29 cellular contexts compared by ENCODE assay signal in the genomic region with DNA sequence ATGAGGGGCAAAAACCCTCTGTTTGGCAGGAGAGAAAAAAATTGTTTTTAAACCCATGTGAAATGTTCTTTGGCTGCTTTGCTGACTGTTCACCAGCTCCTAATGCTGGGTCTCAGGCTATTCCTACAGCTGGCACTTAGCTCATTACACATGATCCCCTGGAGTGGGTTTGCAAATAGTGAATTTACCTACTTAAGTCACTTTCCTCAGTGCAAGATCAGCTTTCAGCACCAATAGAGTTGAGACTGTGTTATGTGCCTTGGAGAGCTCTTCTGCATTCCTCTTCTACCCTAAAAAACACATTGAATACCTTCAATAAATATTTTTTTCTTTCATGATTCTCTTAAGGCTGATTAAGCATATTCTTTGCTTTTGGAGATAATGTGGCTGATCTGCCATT. TPM values are rescaled to one million over a fixed set of nuclear protein-coding genes. Genes with fewer than 3 reads are reported as not detected.
DNase-seq lines count a peak whose midpoint lies in the region; ATAC-seq and TF ChIP-seq lines count a peak whose summit lies in the region.
"Had no signal": no experiment of that assay in that cellular context is flagged by ENCODE, and none has a peak within 500 bp of the region (broad histone marks: within the 10 kb centered on the region; RNA-seq: fewer than 3 reads in every experiment).

No MANE protein-coding gene starts in this region.

- TF ChIP-seq CTCF in DND-41 (IDR thresholded peaks at IDR 0.05; ENCODE audit: borderline replicate concordance, extremely low read depth, low read length, poor library complexity, severe bottlenecking), result no peak
- TF ChIP-seq CTCF in type B pancreatic cell (conservative IDR thresholded peaks at IDR 0.05), result no peak

- no peaks in the 10 kb centered on the region for H3K27me3 Mint-ChIP-seq in type B pancreatic cell
- H3K27me3 Mint-ChIP-seq: stimulated activated memory B cell treated with anti-CD40 and anti-IgM and Interleukin-4, amounts not matched to agents 10 μg/mL and 1 μg/mL and 100 μg/mL, for 72 hours had no signal

- peak overlapping the region; percentile 68 for H3K4me2 ChIP-seq in DND-41 (ENCODE audit: insufficient read depth, low read length)
- H3K4me2 ChIP-seq: PC-9 had no signal

- H2AFZ ChIP-seq in DND-41 (ENCODE audit: low read depth, low read length), result peak overlapping the region; percentile 67; the same call in 1 of the 2 replicates
- H2AFZ ChIP-seq: PC-9 had no signal

- peak overlapping the region; percentile 76 for H3K27ac ChIP-seq in DND-41 (ENCODE audit: low read length)
- H3K27ac ChIP-seq: body of pancreas, gastroesophageal sphincter, PC-9, psoas muscle, sigmoid colon, VCaP had no signal

- H3K4me1 ChIP-seq in DND-41 (ENCODE audit: insufficient read depth, low read length), result peaks cover 25% of the 10 kb centered on the region
- H3K4me1 ChIP-seq: body of pancreas, gastroesophageal sphincter, psoas muscle had no signal

- H3K9me3 ChIP-seq in DND-41 (ENCODE audit: insufficient read depth, low read length, severe bottlenecking), result no peaks in the 10 kb centered on the region
- H3K9me3 ChIP-seq: body of pancreas, gastroesophageal sphincter, psoas muscle, sigmoid colon had no signal

- no peak overlapping the region for H3K4me3 Mint-ChIP-seq in type B pancreatic cell
- H3K4me3 Mint-ChIP-seq: activated CD4-positive, alpha-beta T cell treated with anti-CD3 and anti-CD28 coated beads, Interleukin-2, amount 10 ng/mL, durations not matched to agents 7 days and 5 days; activated CD8-positive, alpha-beta memory T cell treated with anti-CD3 and anti-CD28 coated beads, Interleukin-2, amount 10 ng/mL, durations not matched to agents 7 days and 5 days; activated naive CD8-positive, alpha-beta T cell treated with anti-CD3 and anti-CD28 coated beads, Interleukin-2, amount 50 U/mL, for 24 hours; CD4-positive, alpha-beta memory T cell; stimulated activated memory B cell treated with anti-CD40 and anti-IgM and Interleukin-4, amounts not matched to agents 10 μg/mL and 1 μg/mL and 100 μg/mL, for 72 hours had no signal

- H3K36me3 ChIP-seq in DND-41 (ENCODE audit: insufficient read depth, low read length), result no peaks in the 10 kb centered on the region
- H3K36me3 ChIP-seq: gastroesophageal sphincter, sigmoid colon had no signal

- no peaks in the 10 kb centered on the region for H3K27me3 ChIP-seq in DND-41 (ENCODE audit: insufficient read depth, low read length, poor library complexity)
- H3K27me3 ChIP-seq: body of pancreas had no signal

- H3K36me3 Mint-ChIP-seq in type B pancreatic cell, result no peaks in the 10 kb centered on the region
- H3K36me3 Mint-ChIP-seq: CD4-positive, alpha-beta memory T cell; stimulated activated memory B cell treated with anti-CD40 and anti-IgM and Interleukin-4, amounts not matched to agents 10 μg/mL and 1 μg/mL and 100 μg/mL, for 72 hours had no signal

- H4K20me1 ChIP-seq in DND-41 (ENCODE audit: insufficient read depth, low read length), result no peaks in the 10 kb centered on the region

- H3K4me3 ChIP-seq in DND-41 (ENCODE audit: low read depth in 1 of 2, low read length in 2 of 2), result no peak overlapping the region
- H3K4me3 ChIP-seq: body of pancreas, gastroesophageal sphincter, PC-9, psoas muscle had no signal

- peaks cover 15% of the 10 kb centered on the region for H3K4me1 Mint-ChIP-seq in type B pancreatic cell (ENCODE audit: unreplicated experiment)
- H3K4me1 Mint-ChIP-seq: stimulated activated memory B cell treated with anti-CD40 and anti-IgM and Interleukin-4, amounts not matched to agents 10 μg/mL and 1 μg/mL and 100 μg/mL, for 72 hours had no signal

- H3K9ac ChIP-seq in DND-41 (ENCODE audit: low read depth, low read length), result peak overlapping the region; percentile 48

- ATAC-seq in DND-41 (ENCODE audit: insufficient read depth, low read depth), result no peak
- ATAC-seq: activated CD8-positive, alpha-beta memory T cell treated with anti-CD3 and anti-CD28 coated beads, Interleukin-2, amount 10 ng/mL, durations not matched to agents 7 days and 5 days; activated naive CD8-positive, alpha-beta T cell treated with anti-CD3 and anti-CD28 coated beads, Interleukin-2, amount 50 U/mL, for 24 hours; body of pancreas; gastroesophageal sphincter; HCT116; left ventricle myocardium superior; psoas muscle; stimulated activated memory B cell treated with anti-CD40 and anti-IgM and Interleukin-4, amounts not matched to agents 10 μg/mL and 1 μg/mL and 100 μg/mL, for 72 hours had no signal

- H3K79me2 ChIP-seq in DND-41 (ENCODE audit: insufficient read depth, low read length), result no peaks in the 10 kb centered on the region

- no peak overlapping the region for H3K27ac Mint-ChIP-seq in type B pancreatic cell
- H3K27ac Mint-ChIP-seq: activated CD4-positive, alpha-beta T cell treated with anti-CD3 and anti-CD28 coated beads, Interleukin-2, amount 10 ng/mL, durations not matched to agents 7 days and 5 days; activated CD8-positive, alpha-beta memory T cell treated with anti-CD3 and anti-CD28 coated beads, Interleukin-2, amount 10 ng/mL, durations not matched to agents 7 days and 5 days; activated naive CD8-positive, alpha-beta T cell treated with anti-CD3 and anti-CD28 coated beads, Interleukin-2, amount 50 U/mL, for 24 hours; CD4-positive, alpha-beta memory T cell; stimulated activated memory B cell treated with anti-CD40 and anti-IgM and Interleukin-4, amounts not matched to agents 10 μg/mL and 1 μg/mL and 100 μg/mL, for 72 hours had no signal

- DNase-seq in CD1c-positive myeloid dendritic cell (ENCODE audit: extremely low spot score) (peak; percentile 11), DND-41 (no peak), NCI-H69 (lab: John Stamatoyannopoulos, UW) (peak; percentile 38), left kidney (ENCODE audit: low read depth, low spot score) (peak; percentile 41), DMS153 treated with DMSO at 0.1 percent for 48 hours (lab: John Stamatoyannopoulos, UW; ENCODE audit: unreplicated experiment) (no peak), type B pancreatic cell (ENCODE audit: extremely low spot score, unreplicated experiment) (no peak)
- no peak for DNase-seq in activated CD4-positive, alpha-beta T cell treated with anti-CD3 and anti-CD28 coated beads for 1 hour
- DNase-seq: activated CD4-positive, alpha-beta T cell treated with anti-CD3 and anti-CD28 coated beads, Interleukin-2, amount 10 ng/mL, durations not matched to agents 7 days and 5 days; activated CD8-positive, alpha-beta memory T cell treated with anti-CD3 and anti-CD28 coated beads, Interleukin-2, amount 10 ng/mL, durations not matched to agents 7 days and 5 days; activated naive CD8-positive, alpha-beta T cell treated with anti-CD3 and anti-CD28 coated beads, Interleukin-2, amount 50 U/mL, for 24 hours; activated T-cell treated with anti-CD3 and anti-CD28 coated beads, Interleukin-2, amount 50 U/mL, for 48 hours; body of pancreas; CD4-positive, alpha-beta memory T cell; DMS153; KG1; left ventricle myocardium superior; MM.1S; NK-92 treated with Interleukin-12 subunit alpha and Interleukin-12 subunit beta, amount 100 ng/mL, for 24 hours; nucleus accumbens; PC-9; psoas muscle; Right ventricle myocardium superior; sigmoid colon; stimulated activated CD4-positive, alpha-beta T cell treated with anti-CD3 and anti-CD28 coated beads, Interleukin-4, amount 100 ng/mL, for 4 hours; substantia nigra had no signal

- H3K9me3 Mint-ChIP-seq in type B pancreatic cell, result no peaks in the 10 kb centered on the region
- H3K9me3 Mint-ChIP-seq: activated CD4-positive, alpha-beta T cell treated with anti-CD3 and anti-CD28 coated beads, Interleukin-2, amount 10 ng/mL, durations not matched to agents 7 days and 5 days; activated naive CD8-positive, alpha-beta T cell treated with anti-CD3 and anti-CD28 coated beads, Interleukin-2, amount 50 U/mL, for 24 hours; CD4-positive, alpha-beta memory T cell; stimulated activated memory B cell treated with anti-CD40 and anti-IgM and Interleukin-4, amounts not matched to agents 10 μg/mL and 1 μg/mL and 100 μg/mL, for 72 hours had no signal

RNA-seq across cellular contexts. Expression of gene PRDM1, which starts 58.4 kb away (rescaled TPM):
- 15.5 and 35.5 TPM in 2 replicates for total RNA-seq in type B pancreatic cell (ENCODE audit: low replicate concordance)

Comparison
In these comparisons a context has a peak if more than half of its experiments do, and no peak if none do; other contexts are left out.
1. DNase-seq: peak in CD1c-positive myeloid dendritic cell (single experiment), NCI-H69 (single experiment) and left kidney (single experiment); none in DND-41 (single experiment), DMS153 treated with DMSO at 0.1 percent for 48 hours (single experiment), activated CD4-positive, alpha-beta T cell treated with anti-CD3 and anti-CD28 coated beads for 1 hour (single experiment) and type B pancreatic cell (single experiment).